Comparison of ENCODE assay signal across 38 cellular contexts in genomic region chr20:57173986-57174385, GRCh38.
"Had no signal": no experiment of that assay in that cellular context is flagged by ENCODE, and none has a peak within 500 bp of the region (broad histone marks: within the 10 kb centered on the region; RNA-seq: fewer than 3 reads in every experiment).

No MANE protein-coding gene starts in this region.

- H3K36me3 ChIP-seq: ascending aorta had no signal

- H3K4me3 Mint-ChIP-seq: activated CD4-positive, alpha-beta memory T cell treated with anti-CD3 and anti-CD28 coated beads, Interleukin-2, amount 10 ng/mL, durations not matched to agents 7 days and 5 days; activated CD4-positive, alpha-beta T cell treated with anti-CD3 and anti-CD28 coated beads for 36 hours; activated CD4-positive, alpha-beta T cell treated with anti-CD3 and anti-CD28 coated beads, Interleukin-2, amount 10 ng/mL, durations not matched to agents 7 days and 5 days; activated CD8-positive, alpha-beta memory T cell treated with anti-CD3 and anti-CD28 coated beads, Interleukin-2, amount 10 ng/mL, durations not matched to agents 7 days and 5 days; activated CD8-positive, alpha-beta T cell treated with anti-CD3 and anti-CD28 coated beads, Interleukin-2, amount 10 ng/mL, durations not matched to agents 7 days and 5 days; activated naive CD4-positive, alpha-beta T cell treated with anti-CD3 and anti-CD28 coated beads, Interleukin-2, amount 10 ng/mL, durations not matched to agents 7 days and 5 days; activated naive CD4-positive, alpha-beta T cell treated with anti-CD3 and anti-CD28 coated beads, Interleukin-2, amount 50 U/mL, for 24 hours; activated naive CD8-positive, alpha-beta T cell; activated naive CD8-positive, alpha-beta T cell treated with anti-CD3 and anti-CD28 coated beads, Interleukin-2, amount 10 ng/mL, durations not matched to agents 7 days and 5 days; activated naive CD8-positive, alpha-beta T cell treated with anti-CD3 and anti-CD28 coated beads, Interleukin-2, amount 50 U/mL, for 24 hours; activated T-cell treated with anti-CD3 and anti-CD28 coated beads, Interleukin-2, amount 50 U/mL, for 24 hours; brain; central memory CD8-positive, alpha-beta T cell; T-helper 1 cell treated with Interleukin-12 subunit alpha and Interleukin-12 subunit beta and Interleukin-4 antibody, amounts not matched to agents 30 μg/mL and 1 μg/mL, for 36 hours; T-helper 2 cell treated with Interferon-gamma antibody and Interleukin-4, amounts not matched to agents 5 μg/mL and 100 μg/mL, for 36 hours had no signal

- H3K27ac ChIP-seq: ascending aorta, VCaP had no signal

- H3K9me3 Mint-ChIP-seq: activated CD4-positive, alpha-beta memory T cell treated with anti-CD3 and anti-CD28 coated beads, Interleukin-2, amount 10 ng/mL, durations not matched to agents 7 days and 5 days; activated CD4-positive, alpha-beta T cell treated with anti-CD3 and anti-CD28 coated beads, Interleukin-2, amount 10 ng/mL, durations not matched to agents 7 days and 5 days; activated naive CD4-positive, alpha-beta T cell treated with anti-CD3 and anti-CD28 coated beads, Interleukin-2, amount 50 U/mL, for 24 hours; activated naive CD8-positive, alpha-beta T cell treated with anti-CD3 and anti-CD28 coated beads, Interleukin-2, amount 10 ng/mL, durations not matched to agents 7 days and 5 days; activated naive CD8-positive, alpha-beta T cell treated with anti-CD3 and anti-CD28 coated beads, Interleukin-2, amount 50 U/mL, for 24 hours; activated T-cell treated with anti-CD3 and anti-CD28 coated beads, Interleukin-2, amount 50 U/mL, for 24 hours; activated T-helper 2 cell treated with anti-CD3 and anti-CD28 coated beads, Interferon-gamma antibody, Interleukin-2, Interleukin-4, amounts not matched to agents 10 μg/mL and 5 μg/mL and 100 μg/mL, durations not matched to agents 14 hours and 24 hours and 36 hours; central memory CD8-positive, alpha-beta T cell; T-helper 1 cell treated with Interleukin-12 subunit alpha and Interleukin-12 subunit beta and Interleukin-4 antibody, amounts not matched to agents 30 μg/mL and 1 μg/mL, for 36 hours; T-helper 2 cell treated with Interferon-gamma antibody and Interleukin-4, amounts not matched to agents 5 μg/mL and 100 μg/mL, for 36 hours had no signal

- H3K4me1 ChIP-seq: ascending aorta had no signal

- DNase-seq: activated CD4-positive, alpha-beta memory T cell treated with anti-CD3 and anti-CD28 coated beads, Interleukin-2, amount 10 ng/mL, durations not matched to agents 7 days and 5 days; activated CD4-positive, alpha-beta T cell treated with anti-CD3 and anti-CD28 coated beads for 1 hour; activated CD4-positive, alpha-beta T cell treated with anti-CD3 and anti-CD28 coated beads for 36 hours; activated CD4-positive, alpha-beta T cell treated with anti-CD3 and anti-CD28 coated beads for 48 hours; activated CD4-positive, alpha-beta T cell treated with anti-CD3 and anti-CD28 coated beads, Interleukin-2, amount 10 ng/mL, durations not matched to agents 7 days and 5 days; activated CD4-positive, alpha-beta T cell treated with anti-CD3 and anti-CD28 coated beads, Interleukin-2, amount 50 U/mL, for 48 hours; activated CD4-positive, CD25-positive, alpha-beta regulatory T cell; activated CD8-positive, alpha-beta memory T cell treated with anti-CD3 and anti-CD28 coated beads for 24 hours; activated CD8-positive, alpha-beta memory T cell treated with anti-CD3 and anti-CD28 coated beads, Interleukin-2, amount 10 ng/mL, durations not matched to agents 7 days and 5 days; activated CD8-positive, alpha-beta memory T cell treated with anti-CD3 and anti-CD28 coated beads, Interleukin-2, amount 50 U/mL, for 48 hours; activated CD8-positive, alpha-beta T cell treated with anti-CD3 and anti-CD28 coated beads, Interleukin-2, amount 10 ng/mL, durations not matched to agents 7 days and 5 days; activated effector memory CD4-positive, alpha-beta T cell treated with Interleukin-2 at 50 U/mL for 16 hours; activated gamma-delta T cell; activated naive CD4-positive, alpha-beta T cell treated with anti-CD3 and anti-CD28 coated beads, Interleukin-2, amount 10 ng/mL, durations not matched to agents 7 days and 5 days; activated naive CD4-positive, alpha-beta T cell treated with Interleukin-2 at 50 U/mL for 16 hours; activated naive CD8-positive, alpha-beta T cell treated with anti-CD3 and anti-CD28 coated beads, Interleukin-2, amount 10 ng/mL, durations not matched to agents 7 days and 5 days; activated naive CD8-positive, alpha-beta T cell treated with anti-CD3 and anti-CD28 coated beads, Interleukin-2, amount 50 U/mL, for 24 hours; activated T-cell treated with anti-CD3 and anti-CD28 coated beads, Interleukin-2, amount 50 U/mL, for 24 hours; activated T-cell treated with anti-CD3 and anti-CD28 coated beads, Interleukin-2, amount 50 U/mL, for 48 hours; amygdala; anterior cingulate cortex; caudate nucleus; cerebellar nuclear complex; T-helper 2 cell; T-helper 9 cell had no signal

- H3K9me3 ChIP-seq: ascending aorta had no signal

- FAIRE-seq: bronchial epithelial cell, TTC549 had no signal

- H3K4me3 ChIP-seq: ascending aorta, cardiac muscle cell had no signal

- H3K27ac Mint-ChIP-seq: activated CD4-positive, alpha-beta memory T cell treated with anti-CD3 and anti-CD28 coated beads, Interleukin-2, amount 10 ng/mL, durations not matched to agents 7 days and 5 days; activated CD4-positive, alpha-beta T cell treated with anti-CD3 and anti-CD28 coated beads for 36 hours; activated CD4-positive, alpha-beta T cell treated with anti-CD3 and anti-CD28 coated beads, Interleukin-2, amount 10 ng/mL, durations not matched to agents 7 days and 5 days; activated CD8-positive, alpha-beta memory T cell treated with anti-CD3 and anti-CD28 coated beads, Interleukin-2, amount 10 ng/mL, durations not matched to agents 7 days and 5 days; activated CD8-positive, alpha-beta T cell treated with anti-CD3 and anti-CD28 coated beads, Interleukin-2, amount 10 ng/mL, durations not matched to agents 7 days and 5 days; activated naive CD4-positive, alpha-beta T cell treated with anti-CD3 and anti-CD28 coated beads, Interleukin-2, amount 50 U/mL, for 24 hours; activated naive CD8-positive, alpha-beta T cell; activated naive CD8-positive, alpha-beta T cell treated with anti-CD3 and anti-CD28 coated beads, Interleukin-2, amount 10 ng/mL, durations not matched to agents 7 days and 5 days; activated naive CD8-positive, alpha-beta T cell treated with anti-CD3 and anti-CD28 coated beads, Interleukin-2, amount 50 U/mL, for 24 hours; activated T-cell treated with anti-CD3 and anti-CD28 coated beads, Interleukin-2, amount 50 U/mL, for 24 hours; activated T-helper 2 cell treated with anti-CD3 and anti-CD28 coated beads, Interferon-gamma antibody, Interleukin-2, Interleukin-4, amounts not matched to agents 10 μg/mL and 5 μg/mL and 100 μg/mL, durations not matched to agents 14 hours and 24 hours and 36 hours; brain; T-helper 1 cell treated with Interleukin-12 subunit alpha and Interleukin-12 subunit beta and Interleukin-4 antibody, amounts not matched to agents 30 μg/mL and 1 μg/mL, for 36 hours; T-helper 2 cell treated with Interferon-gamma antibody and Interleukin-4, amounts not matched to agents 5 μg/mL and 100 μg/mL, for 36 hours had no signal

- H3K4me1 Mint-ChIP-seq: activated CD4-positive, alpha-beta T cell treated with anti-CD3 and anti-CD28 coated beads, Interleukin-2, amount 10 ng/mL, durations not matched to agents 7 days and 5 days; activated naive CD4-positive, alpha-beta T cell treated with anti-CD3 and anti-CD28 coated beads, Interleukin-2, amount 10 ng/mL, durations not matched to agents 7 days and 5 days; activated naive CD4-positive, alpha-beta T cell treated with anti-CD3 and anti-CD28 coated beads, Interleukin-2, amount 50 U/mL, for 24 hours; activated naive CD8-positive, alpha-beta T cell treated with anti-CD3 and anti-CD28 coated beads, Interleukin-2, amount 10 ng/mL, durations not matched to agents 7 days and 5 days; central memory CD8-positive, alpha-beta T cell had no signal

- H3K36me3 Mint-ChIP-seq: activated CD8-positive, alpha-beta memory T cell treated with anti-CD3 and anti-CD28 coated beads, Interleukin-2, amount 10 ng/mL, durations not matched to agents 7 days and 5 days; activated naive CD4-positive, alpha-beta T cell treated with anti-CD3 and anti-CD28 coated beads, Interleukin-2, amount 10 ng/mL, durations not matched to agents 7 days and 5 days; activated naive CD4-positive, alpha-beta T cell treated with anti-CD3 and anti-CD28 coated beads, Interleukin-2, amount 50 U/mL, for 24 hours; activated naive CD8-positive, alpha-beta T cell; activated naive CD8-positive, alpha-beta T cell treated with anti-CD3 and anti-CD28 coated beads, Interleukin-2, amount 10 ng/mL, durations not matched to agents 7 days and 5 days had no signal

- ATAC-seq: activated CD4-positive, alpha-beta T cell treated with anti-CD3 and anti-CD28 coated beads for 36 hours; activated CD4-positive, CD25-positive, alpha-beta regulatory T cell treated with anti-CD3 and anti-CD28 coated beads, Interleukin-2, amount 50 U/mL, for 24 hours; activated CD8-positive, alpha-beta memory T cell treated with anti-CD3 and anti-CD28 coated beads, Interleukin-2, amount 10 ng/mL, durations not matched to agents 7 days and 5 days; activated CD8-positive, alpha-beta T cell treated with anti-CD3 and anti-CD28 coated beads, Interleukin-2, amount 10 ng/mL, durations not matched to agents 7 days and 5 days; activated naive CD8-positive, alpha-beta T cell treated with anti-CD3 and anti-CD28 coated beads, Interleukin-2, amount 50 U/mL, for 24 hours had no signal

- H3K27me3 ChIP-seq: ascending aorta, cardiac muscle cell had no signal

- H3K27me3 Mint-ChIP-seq: activated CD4-positive, alpha-beta T cell treated with anti-CD3 and anti-CD28 coated beads, Interleukin-2, amount 10 ng/mL, durations not matched to agents 7 days and 5 days; activated CD8-positive, alpha-beta memory T cell treated with anti-CD3 and anti-CD28 coated beads, Interleukin-2, amount 10 ng/mL, durations not matched to agents 7 days and 5 days had no signal
